Comparison of ENCODE assay signal across 10 cellular contexts in the genomic region with DNA sequence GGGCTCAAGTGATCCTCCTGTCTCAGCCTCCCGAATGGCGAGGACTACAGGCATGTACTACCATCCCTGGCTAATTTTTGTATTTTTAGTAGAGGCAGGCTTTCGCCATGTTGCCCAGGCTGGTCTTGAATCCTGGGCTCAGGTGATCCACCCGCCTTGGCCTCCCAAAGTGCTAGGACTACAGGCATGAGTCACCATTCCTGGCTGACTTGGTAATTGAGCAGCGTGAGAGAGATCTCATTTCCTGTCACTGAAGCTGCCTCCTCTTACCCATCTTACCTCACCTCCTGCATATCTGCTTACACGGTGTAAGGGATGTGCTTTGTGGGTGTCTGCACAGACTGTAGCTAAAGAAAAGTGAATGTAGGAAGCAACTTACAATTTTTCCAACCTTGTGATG. TPM values are rescaled to one million over a fixed set of nuclear protein-coding genes. Genes with fewer than 3 reads are reported as not detected.
DNase-seq lines count a peak whose midpoint lies in the region; ATAC-seq and TF ChIP-seq lines count a peak whose summit lies in the region.
"Had no signal": no experiment of that assay in that cellular context is flagged by ENCODE, and none has a peak within 500 bp of the region (broad histone marks: within the 10 kb centered on the region; RNA-seq: fewer than 3 reads in every experiment).

No MANE protein-coding gene starts in this region.

- peak in 2 of 7 experiments; percentile 19 to 51 for DNase-seq in CD8-positive, alpha-beta T cell
- peak; percentile 76 for DNase-seq in HK-2 (ENCODE audit: unreplicated experiment)
- peak; percentile 76 for DNase-seq in activated naive CD4-positive, alpha-beta T cell treated with anti-CD3 and anti-CD28 coated beads for 36 hours
- peak; percentile 70 for DNase-seq in kidney epithelial cell (ENCODE audit: low read depth)
- no peak for DNase-seq in NCI-H69 (lab: John Stamatoyannopoulos, UW)
- DNase-seq in UCSD-AML1 (lab: John Stamatoyannopoulos, UW; ENCODE audit: unreplicated experiment): no peak
- DNase-seq: DND-41 had no signal

- no peak overlapping the region for H3K27ac ChIP-seq in CD8-positive, alpha-beta T cell (ENCODE audit: low read depth, low read length)

- H3K4me3 Mint-ChIP-seq in CD8-positive, alpha-beta T cell: no peak overlapping the region
- peak overlapping the region; percentile 10 for H3K4me3 Mint-ChIP-seq in activated naive CD4-positive, alpha-beta T cell treated with anti-CD3 and anti-CD28 coated beads for 36 hours

- H3K9me3 Mint-ChIP-seq in CD8-positive, alpha-beta T cell: no peaks in the 10 kb centered on the region
- no peaks in the 10 kb centered on the region for H3K9me3 Mint-ChIP-seq in activated naive CD4-positive, alpha-beta T cell treated with anti-CD3 and anti-CD28 coated beads for 36 hours

- no peak for TF ChIP-seq CTCF in CD8-positive, alpha-beta T cell (IDR thresholded peaks at IDR 0.05)
- no peak for TF ChIP-seq CTCF in kidney epithelial cell (IDR thresholded peaks at IDR 0.05; ENCODE audit: insufficient read depth, low read length, poor library complexity, severe bottlenecking)

- H3K27me3 ChIP-seq in CD8-positive, alpha-beta T cell (ENCODE audit: insufficient read depth, low read length): no peaks in the 10 kb centered on the region
- no peaks in the 10 kb centered on the region for H3K27me3 ChIP-seq in kidney epithelial cell (ENCODE audit: control insufficient read depth, insufficient read depth, low read length)

- peak; percentile 29 for ATAC-seq in CD8-positive, alpha-beta T cell
- no peak for ATAC-seq in GM21423 (IDR thresholded peaks at IDR 0.05; ENCODE audit: unreplicated experiment)
- ATAC-seq in HG03439 (IDR thresholded peaks at IDR 0.05; ENCODE audit: unreplicated experiment): no peak
- ATAC-seq: naive thymus-derived CD4-positive, alpha-beta T cell had no signal

- intact Hi-C loops in CD8-positive, alpha-beta T cell (cut with DNase I, micrococcal nuclease): no loop called here
- intact Hi-C loops in activated naive CD4-positive, alpha-beta T cell treated with anti-CD3 and anti-CD28 coated beads for 36 hours (cut with micrococcal nuclease): no loop called here

- peaks cover 27% of the 10 kb centered on the region for H3K4me1 ChIP-seq in CD8-positive, alpha-beta T cell (ENCODE audit: insufficient read depth, low read length)

- H3K4me1 Mint-ChIP-seq in CD8-positive, alpha-beta T cell (ENCODE audit: low read depth): peaks cover 41% of the 10 kb centered on the region
- peaks cover 43% of the 10 kb centered on the region for H3K4me1 Mint-ChIP-seq in activated naive CD4-positive, alpha-beta T cell treated with anti-CD3 and anti-CD28 coated beads for 36 hours (ENCODE audit: low read depth)

- POLR2A ChIA-PET in CD8-positive, alpha-beta T cell (lab: Charles Lee): interaction anchor here (1.5 kb wide), 1 partner anchor 36 kb away, joined by 3 read pairs; a partner anchor contains a TSS

- no peak overlapping the region for H3K4me3 ChIP-seq in CD8-positive, alpha-beta T cell (ENCODE audit: low read depth, low read length)
- H3K4me3 ChIP-seq in kidney epithelial cell (ENCODE audit: low read depth, low read length): no peak overlapping the region

- peaks cover 5% of the 10 kb centered on the region for H3K36me3 Mint-ChIP-seq in CD8-positive, alpha-beta T cell
- peaks cover 2% of the 10 kb centered on the region for H3K36me3 Mint-ChIP-seq in activated naive CD4-positive, alpha-beta T cell treated with anti-CD3 and anti-CD28 coated beads for 36 hours (ENCODE audit: low read depth)

- peaks cover 41% of the 10 kb centered on the region for H3K27me3 Mint-ChIP-seq in CD8-positive, alpha-beta T cell (ENCODE audit: low read depth)
- peaks cover 8% of the 10 kb centered on the region for H3K27me3 Mint-ChIP-seq in activated naive CD4-positive, alpha-beta T cell treated with anti-CD3 and anti-CD28 coated beads for 36 hours (ENCODE audit: low read depth)

- H3K9me3 ChIP-seq in CD8-positive, alpha-beta T cell (ENCODE audit: low read length): no peaks in the 10 kb centered on the region

- no peak overlapping the region for H3K27ac Mint-ChIP-seq in CD8-positive, alpha-beta T cell
- H3K27ac Mint-ChIP-seq in activated naive CD4-positive, alpha-beta T cell treated with anti-CD3 and anti-CD28 coated beads for 36 hours: no peak overlapping the region

- H3K36me3 ChIP-seq in CD8-positive, alpha-beta T cell (ENCODE audit: insufficient read depth, low read length): no peaks in the 10 kb centered on the region
- H3K36me3 ChIP-seq in kidney epithelial cell (ENCODE audit: control insufficient read depth, insufficient read depth, low read length): no peaks in the 10 kb centered on the region

- CTCF ChIA-PET in CD8-positive, alpha-beta T cell (lab: Charles Lee): interaction anchor here (1.0 to 1.6 kb wide), 2 partner anchors 9 to 31 kb away, joined by 3 to 5 read pairs; no protein-coding TSS in a partner anchor
- CTCF ChIA-PET in activated naive CD4-positive, alpha-beta T cell treated with anti-CD3 and anti-CD28 coated beads for 36 hours (lab: Charles Lee): interaction anchor here (0.8 to 3.3 kb wide), 5 partner anchors 14 to 81 kb away, joined by 3 to 12 read pairs (median 3); a partner anchor contains a TSS

RNA-seq across cellular contexts. Expression of a gene that starts 9.7 kb away (rescaled TPM):
- total RNA-seq in CD8-positive, alpha-beta T cell: 1 to 10 TPM; 4.8 to 5.2 TPM
- 10 to 100 TPM; 13.9 to 14.4 TPM for total RNA-seq in activated naive CD4-positive, alpha-beta T cell treated with anti-CD3 and anti-CD28 coated beads for 36 hours
- 14.8 and 20.8 TPM in 2 replicates for total RNA-seq in kidney epithelial cell

RNA-seq across cellular contexts. Expression of a gene that starts 35.6 kb away (rescaled TPM):
- total RNA-seq in CD8-positive, alpha-beta T cell: 10 to 100 TPM; 18.4 TPM
- total RNA-seq in activated naive CD4-positive, alpha-beta T cell treated with anti-CD3 and anti-CD28 coated beads for 36 hours: 10 to 100 TPM; 35.7 to 39.4 TPM
- 9.2 and 9.4 TPM in 2 replicates for total RNA-seq in kidney epithelial cell

RNA-seq across cellular contexts. Expression of a gene that starts 40.4 kb away (rescaled TPM):
- total RNA-seq in CD8-positive, alpha-beta T cell: not detected
- total RNA-seq in activated naive CD4-positive, alpha-beta T cell treated with anti-CD3 and anti-CD28 coated beads for 36 hours: not detected
- total RNA-seq in kidney epithelial cell: not detected in 2 replicates
- total RNA-seq: naive thymus-derived CD4-positive, alpha-beta T cell had no signal

RNA-seq across cellular contexts. Expression of a gene that starts 54.9 kb away (rescaled TPM):
- total RNA-seq in CD8-positive, alpha-beta T cell: 1 to 10 TPM; 1.9 to 2.5 TPM
- 1 to 10 TPM; 5.9 to 6.0 TPM for total RNA-seq in activated naive CD4-positive, alpha-beta T cell treated with anti-CD3 and anti-CD28 coated beads for 36 hours
- 10.4 and 12.7 TPM in 2 replicates for total RNA-seq in kidney epithelial cell

Comparison
In these comparisons a context has a peak if more than half of its experiments do, and no peak if none do; other contexts are left out.
1. DNase-seq: peak in HK-2 (single experiment), activated naive CD4-positive, alpha-beta T cell treated with anti-CD3 and anti-CD28 coated beads for 36 hours (single experiment) and kidney epithelial cell (single experiment); none in NCI-H69 (single experiment) and UCSD-AML1 (single experiment).